Comparison of ENCODE assay signal across 26 cellular contexts in the genomic region with DNA sequence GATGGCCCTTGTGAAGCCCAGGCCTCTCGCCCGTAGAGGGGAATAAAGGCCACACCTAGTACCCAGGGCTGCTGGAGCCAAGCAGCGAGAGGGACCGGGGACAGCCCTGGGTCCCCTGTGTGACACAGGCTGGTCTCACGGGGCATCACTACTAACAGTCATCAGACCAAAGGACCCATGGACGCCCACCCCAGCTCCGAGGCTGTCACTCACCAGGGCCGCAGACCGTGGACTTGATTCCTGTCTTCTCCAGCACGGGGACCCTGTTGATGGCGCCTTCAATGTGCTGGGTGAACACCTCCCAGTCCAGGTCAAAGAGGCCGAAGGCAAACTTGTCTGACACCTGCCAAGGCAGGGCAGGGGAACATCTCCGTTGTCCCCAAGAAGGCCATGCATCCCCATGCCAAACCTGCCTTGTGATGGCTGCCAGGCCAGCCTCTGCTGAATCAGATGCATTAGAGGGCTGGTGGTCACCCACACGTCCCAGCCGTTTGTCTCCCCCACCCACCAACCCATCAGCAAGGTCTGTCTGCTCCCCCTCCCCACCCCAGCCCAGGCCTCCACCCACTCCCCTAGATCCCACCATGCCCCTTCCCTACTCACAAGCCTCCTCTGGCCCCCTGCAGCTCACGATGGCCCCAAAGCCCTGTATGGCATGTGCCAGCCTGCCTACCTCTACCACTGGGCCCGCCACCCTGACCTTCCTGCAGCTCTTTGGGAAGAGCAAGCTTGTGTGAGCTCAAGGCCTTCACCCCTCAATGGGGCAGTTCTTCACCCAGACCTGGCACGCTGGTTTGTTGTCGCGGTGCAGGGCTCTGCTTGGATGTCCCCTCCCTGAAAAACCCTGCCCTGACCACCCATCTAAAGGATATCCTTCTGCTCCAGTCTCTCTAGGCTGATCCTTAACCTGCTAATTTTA. TPM values are rescaled to one million over a fixed set of nuclear protein-coding genes. Genes with fewer than 3 reads are reported as not detected.
DNase-seq lines count a peak whose midpoint lies in the region; ATAC-seq and TF ChIP-seq lines count a peak whose summit lies in the region.
"Had no signal": no experiment of that assay in that cellular context is flagged by ENCODE, and none has a peak within 500 bp of the region (broad histone marks: within the 10 kb centered on the region; RNA-seq: fewer than 3 reads in every experiment).

No MANE protein-coding gene starts in this region.

- ATAC-seq in right lobe of liver = no peak
- ATAC-seq: activated naive CD4-positive, alpha-beta T cell treated with anti-CD3 and anti-CD28 coated beads, Interleukin-2, amount 50 U/mL, for 72 hours; activated T-cell treated with anti-CD3 and anti-CD28 coated beads, Interleukin-2, amount 50 U/mL, for 4 hours; gastrocnemius medialis; GM12878; left colon; stimulated activated memory B cell treated with anti-CD40 and anti-IgM and Interleukin-4, amounts not matched to agents 10 μg/mL and 1 μg/mL and 100 μg/mL, for 72 hours had no signal

- no peaks in the 10 kb centered on the region for H3K27me3 Mint-ChIP-seq in activated naive CD4-positive, alpha-beta T cell treated with anti-CD3 and anti-CD28 coated beads, Interleukin-2, amount 50 U/mL, for 24 hours

- H3K27me3 ChIP-seq in right lobe of liver = no peaks in the 10 kb centered on the region
- H3K27me3 ChIP-seq in sigmoid colon = no peaks in the 10 kb centered on the region
- H3K27me3 ChIP-seq: MG63, SJCRH30 had no signal

- H3K4me3 Mint-ChIP-seq in activated naive CD4-positive, alpha-beta T cell treated with anti-CD3 and anti-CD28 coated beads, Interleukin-2, amount 50 U/mL, for 24 hours = no peak overlapping the region
- H3K4me3 Mint-ChIP-seq: activated CD4-positive, alpha-beta T cell treated with anti-CD3 and anti-CD28 coated beads, Interleukin-2, amount 10 ng/mL, durations not matched to agents 24 days and 14 days; activated T-cell treated with anti-CD3 and anti-CD28 coated beads, Interleukin-2, amount 50 U/mL, for 4 hours; CD8-positive, alpha-beta memory T cell; stimulated activated memory B cell treated with anti-CD40 and anti-IgM and Interleukin-4, amounts not matched to agents 10 μg/mL and 1 μg/mL and 100 μg/mL, for 72 hours had no signal

- TF ChIP-seq CTCF in HEK293 (tag by site-specific recombination; IDR thresholded peaks at IDR 0.05) (no peak), right lobe of liver (IDR thresholded peaks at IDR 0.05) (no peak), sigmoid colon (IDR thresholded peaks at IDR 0.05) (no peak)

- peak overlapping the region; percentile 49 for H3K27ac Mint-ChIP-seq in activated naive CD4-positive, alpha-beta T cell treated with anti-CD3 and anti-CD28 coated beads, Interleukin-2, amount 50 U/mL, for 24 hours
- H3K27ac Mint-ChIP-seq: activated CD4-positive, alpha-beta T cell treated with anti-CD3 and anti-CD28 coated beads, Interleukin-2, amount 10 ng/mL, durations not matched to agents 24 days and 14 days; activated naive CD4-positive, alpha-beta T cell treated with anti-CD3 and anti-CD28 coated beads, Interleukin-2, amount 50 U/mL, for 72 hours; stimulated activated memory B cell treated with anti-CD40 and anti-IgM and Interleukin-4, amounts not matched to agents 10 μg/mL and 1 μg/mL and 100 μg/mL, for 72 hours had no signal

- H3K36me3 ChIP-seq in HEK293 (ENCODE audit: control insufficient read depth in 2 of 2, insufficient read depth in 1 of 2, low read length in 2 of 2) (no peaks in the 10 kb centered on the region), right lobe of liver (peaks cover 0 to 53% (median 9%) of the 10 kb centered on the region in 4 donors), sigmoid colon (no peaks in the 10 kb centered on the region)
- H3K36me3 ChIP-seq: gastrocnemius medialis, MG63, SJCRH30, suprapubic skin had no signal

- H3K4me3 ChIP-seq in HEK293 (ENCODE audit: low read depth, low read length) = no peak overlapping the region
- no peak overlapping the region for H3K4me3 ChIP-seq in right lobe of liver
- H3K4me3 ChIP-seq in sigmoid colon = no peak overlapping the region
- H3K4me3 ChIP-seq: gastrocnemius medialis, GM12878, MG63, SJCRH30, suprapubic skin had no signal

- WGBS in right lobe of liver (ENCODE audit: insufficient coverage, low coverage, low lambda C conversion rate, missing lambda C conversion rate) = 88% methylated on average over 5 of the region's 20 CpGs
- 90 to 93% methylated on average over 20 of the region's 20 CpGs for WGBS in sigmoid colon, 2 donors

- H3K4me1 ChIP-seq in HEK293 (ENCODE audit: control insufficient read depth, insufficient read depth, low read length) (no peaks in the 10 kb centered on the region), right lobe of liver (peaks cover 0 to 46% (median 5%) of the 10 kb centered on the region in 4 donors), sigmoid colon (peaks cover 0 to 4% (median 0%) of the 10 kb centered on the region in 4 donors)
- H3K4me1 ChIP-seq: gastrocnemius medialis, suprapubic skin had no signal

- H3K9me3 ChIP-seq in HEK293 (ENCODE audit: control insufficient read depth, insufficient read depth, low read depth, low read length) (no peaks in the 10 kb centered on the region), right lobe of liver (no peaks in the 10 kb centered on the region), sigmoid colon (no peaks in the 10 kb centered on the region)
- H3K9me3 ChIP-seq: gastrocnemius medialis, MG63, suprapubic skin had no signal

- no peaks in the 10 kb centered on the region for H3K9me3 Mint-ChIP-seq in activated naive CD4-positive, alpha-beta T cell treated with anti-CD3 and anti-CD28 coated beads, Interleukin-2, amount 50 U/mL, for 24 hours
- H3K9me3 Mint-ChIP-seq: activated T-cell treated with anti-CD3 and anti-CD28 coated beads, Interleukin-2, amount 50 U/mL, for 4 hours; CD8-positive, alpha-beta memory T cell had no signal

- intact Hi-C loops in right lobe of liver (cut with DNase I) (loop anchor here in 1 of 2 donors (10.0 kb wide), 1 partner anchor 213 kb away; no protein-coding TSS in a partner anchor), sigmoid colon (cut with DNase I) (no loop called here)

- no peaks in the 10 kb centered on the region for H3K36me3 Mint-ChIP-seq in activated naive CD4-positive, alpha-beta T cell treated with anti-CD3 and anti-CD28 coated beads, Interleukin-2, amount 50 U/mL, for 24 hours
- H3K36me3 Mint-ChIP-seq: CD8-positive, alpha-beta memory T cell; stimulated activated memory B cell treated with anti-CD40 and anti-IgM and Interleukin-4, amounts not matched to agents 10 μg/mL and 1 μg/mL and 100 μg/mL, for 72 hours had no signal

- no peak for TF ChIP-seq POLR2A in right lobe of liver (IDR thresholded peaks at IDR 0.05)
- no peak for TF ChIP-seq POLR2A in sigmoid colon (IDR thresholded peaks at IDR 0.05)

- H3K27ac ChIP-seq in HEK293 (ENCODE audit: extremely low read depth, low read depth, low read length) = no peak overlapping the region
- H3K27ac ChIP-seq in right lobe of liver = peak overlapping the region in 1 of 3 donors; percentile 75
- H3K27ac ChIP-seq in sigmoid colon = no peak overlapping the region
- H3K27ac ChIP-seq: suprapubic skin, VCaP had no signal

- CTCF ChIA-PET in HEK293 (lab: Yijun Ruan, JAX) = no interaction called here

- POLR2A ChIA-PET in HEK293 (lab: Yijun Ruan, JAX) = no interaction called here

- peaks cover 4% of the 10 kb centered on the region for H3K4me1 Mint-ChIP-seq in activated naive CD4-positive, alpha-beta T cell treated with anti-CD3 and anti-CD28 coated beads, Interleukin-2, amount 50 U/mL, for 24 hours

- no peak for TF ChIP-seq EP300 in sigmoid colon (IDR thresholded peaks at IDR 0.05)

- DNase-seq in activated naive CD4-positive, alpha-beta T cell treated with Interleukin-2 at 50 U/mL for 16 hours = no peak
- DNase-seq in right lobe of liver = peak in 2 of 3 donors; percentile 41 to 42
- DNase-seq in sigmoid colon = peak; percentile 60
- no peak for DNase-seq in EL
- DNase-seq in iPS-NIHi7 (ENCODE audit: extremely low spot score) = no peak
- DNase-seq: activated CD4-positive, alpha-beta T cell treated with anti-CD3 and anti-CD28 coated beads, Interleukin-2, amount 10 ng/mL, durations not matched to agents 24 days and 14 days; activated T-cell treated with anti-CD3 and anti-CD28 coated beads, Interleukin-2, amount 50 U/mL, for 4 hours; CD8-positive, alpha-beta memory T cell; GOT3; KG1; MG63; NCI-H1105; NCI-H187; NCI-H446 treated with DMSO at 0.1 percent for 48 hours; NCI-H774; T1000 had no signal

TF ChIP-seq in HEK293, 187 proteins besides CTCF, POLR2A, EP300 and RAD21:
- TF ChIP-seq ZNF211 (tag by site-specific recombination; IDR thresholded peaks at IDR 0.05; ENCODE audit: low read depth) (no peak), ZNF501 (tag by site-specific recombination; IDR thresholded peaks at IDR 0.05) (no peak), ZFHX2 (tag by site-specific recombination; conservative IDR thresholded peaks at IDR 0.05) (peak; percentile 28; the same call in 1 of the 2 replicates), EGR2 (tag by site-specific recombination; IDR thresholded peaks at IDR 0.05; ENCODE audit: low read depth) (0 out of 2 replicates have a peak, but pooled peaks have one; percentile 8)

RNA-seq across cellular contexts. Expression of a gene that starts 20.8 kb away (rescaled TPM):
- total RNA-seq in right lobe of liver (100 to 1,000 TPM in 3 of 6 experiments, 10 to 100 TPM in 3; 67.3 to 183 (median 101) TPM), sigmoid colon (1 to 10 TPM in 3 of 4 donors, under 1 TPM in 1; 0.49 to 3.0 (median 2.4) TPM)
- 1 to 10 TPM in 1 of 3 donors, under 1 TPM in 1, not detected in 1; 0.60 to 2.1 TPM for polyA plus RNA-seq in sigmoid colon

Comparison
In these comparisons a context has a peak if more than half of its experiments do, and no peak if none do; other contexts are left out.
1. DNase-seq: peak in right lobe of liver (2 of 3) and sigmoid colon (single experiment); none in activated naive CD4-positive, alpha-beta T cell treated with Interleukin-2 at 50 U/mL for 16 hours (single experiment), EL (single experiment) and iPS-NIHi7 (single experiment).
2. RNA of a gene that starts 20.8 kb away (total RNA-seq): 67.3 to 183 TPM in right lobe of liver; 0.49 to 3.0 TPM in sigmoid colon; every median in the first group is over 10 times any median in the second.